Comparison of ENCODE assay signal across 3 cellular contexts in genomic region chr3:10713656-10714055, GRCh38.
"Had no signal": no experiment of that assay in that cellular context is flagged by ENCODE, and none has a peak within 500 bp of the region (broad histone marks: within the 10 kb centered on the region; RNA-seq: fewer than 3 reads in every experiment).

No MANE protein-coding gene starts in this region.

- ATAC-seq: GM12878 had no signal

- DNase-seq: GDM1, GF-D8 had no signal

- H3K4me3 ChIP-seq: GM12878 had no signal
